In the genomic region with DNA sequence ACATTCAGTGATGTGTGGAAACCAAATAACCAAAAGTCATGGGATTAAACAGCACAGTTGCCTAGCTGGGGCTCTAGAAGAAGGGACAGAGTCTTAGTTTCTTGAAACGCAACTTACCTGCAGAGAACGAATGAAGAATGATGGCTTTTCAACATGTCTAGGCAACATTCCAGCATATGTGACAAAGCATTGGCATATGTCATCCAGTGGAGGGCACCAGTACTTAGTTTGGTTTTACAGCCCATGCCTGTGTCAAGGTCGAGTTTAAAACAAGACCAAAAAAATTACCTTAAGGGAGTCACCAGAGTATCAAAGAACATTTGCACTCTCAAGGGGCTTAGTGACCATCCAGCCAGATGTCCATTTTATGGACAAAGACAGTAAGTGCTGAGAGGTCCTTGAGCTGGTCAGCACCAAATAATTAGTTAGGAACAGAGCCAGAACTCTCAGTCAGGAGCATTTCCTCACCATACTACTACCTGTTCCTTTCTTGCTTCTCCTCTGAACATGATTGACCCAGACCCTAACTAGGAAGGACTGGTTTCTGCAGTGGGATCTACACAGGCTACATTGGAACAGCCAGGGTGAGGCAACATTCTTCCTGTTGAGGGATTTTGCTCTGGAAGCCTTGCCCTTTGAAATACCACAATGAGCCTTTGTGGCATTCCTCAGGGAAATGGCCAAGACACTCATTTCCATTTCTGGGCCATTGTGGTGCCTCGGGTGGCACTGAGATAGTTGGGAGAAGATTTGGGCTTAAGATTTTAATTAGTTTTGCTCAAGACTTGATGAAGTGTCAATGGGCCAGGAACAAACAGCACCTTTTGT, we compare ENCODE assay signal across 8 cellular contexts.
DNase-seq lines count a peak whose midpoint lies in the region; ATAC-seq and TF ChIP-seq lines count a peak whose summit lies in the region.

No MANE protein-coding gene starts in this region.

- H3K4me1 Mint-ChIP-seq in effector memory CD8-positive, alpha-beta T cell (ENCODE audit: low read depth in 2 of 2) = no peaks in the 10 kb centered on the region
- no peaks in the 10 kb centered on the region for H3K4me1 Mint-ChIP-seq in osteocyte (ENCODE audit: unreplicated experiment)

- in situ Hi-C loops in SK-MEL-5 (cut with HindIII; ENCODE audit: low pct_unique_long_range_greater_than_20kb, low sequenced_read_pairs) = no loop called here

- ATAC-seq in GM19023 (IDR thresholded peaks at IDR 0.05; ENCODE audit: unreplicated experiment) = peak; percentile 63
- ATAC-seq in effector memory CD8-positive, alpha-beta T cell (replicated peaks) = peak; percentile 89
- ATAC-seq in HG02571 (IDR thresholded peaks at IDR 0.05; ENCODE audit: unreplicated experiment) = no peak

- peak; percentile 28 for DNase-seq in DMS153 treated with DMSO at 0.1 percent for 48 hours (lab: John Stamatoyannopoulos, UW; ENCODE audit: unreplicated experiment)
- no peak for DNase-seq in HL-60 (ENCODE audit: low read depth in 1 of 2, low spot score in 1 of 2)
- DNase-seq in SK-MEL-5 (ENCODE audit: low read depth, low spot score) = peak; percentile 90
- DNase-seq in effector memory CD8-positive, alpha-beta T cell = peak; percentile 23 to 36 (median 33)
- DNase-seq in osteocyte (ENCODE audit: extremely low spot score, unreplicated experiment) = no peak
- no peak for DNase-seq in GOT3 (lab: John Stamatoyannopoulos, UW)

- no peak overlapping the region for H3K27ac Mint-ChIP-seq in effector memory CD8-positive, alpha-beta T cell
- H3K27ac Mint-ChIP-seq in osteocyte (ENCODE audit: unreplicated experiment) = no peak overlapping the region

- no peak overlapping the region for H3K4me3 ChIP-seq in HL-60 (replicated peaks; ENCODE audit: insufficient read depth, low read length)

- no peaks in the 10 kb centered on the region for H3K9me3 Mint-ChIP-seq in effector memory CD8-positive, alpha-beta T cell
- H3K9me3 Mint-ChIP-seq in osteocyte (ENCODE audit: unreplicated experiment) = peaks cover 7% of the 10 kb centered on the region

- H3K27me3 ChIP-seq in HL-60 (ENCODE audit: insufficient read depth, poor library complexity, severe bottlenecking) = no peaks in the 10 kb centered on the region

- H3K4me3 Mint-ChIP-seq in effector memory CD8-positive, alpha-beta T cell = no peak overlapping the region
- H3K4me3 Mint-ChIP-seq in osteocyte (ENCODE audit: unreplicated experiment) = no peak overlapping the region

- peak; percentile 5 for TF ChIP-seq CTCF in HL-60 (IDR thresholded peaks at IDR 0.05; ENCODE audit: insufficient read depth, low read length)
- peak; percentile 40 for TF ChIP-seq CTCF in osteocyte (IDR thresholded peaks at IDR 0.05)

- no peaks in the 10 kb centered on the region for H3K36me3 Mint-ChIP-seq in effector memory CD8-positive, alpha-beta T cell (ENCODE audit: insufficient read depth)
- peaks cover 2% of the 10 kb centered on the region for H3K36me3 Mint-ChIP-seq in osteocyte (ENCODE audit: unreplicated experiment)

- peaks cover 19 to 24% of the 10 kb centered on the region in 2 donors for H3K27me3 Mint-ChIP-seq in effector memory CD8-positive, alpha-beta T cell
- H3K27me3 Mint-ChIP-seq in osteocyte (ENCODE audit: unreplicated experiment) = peaks cover 56% of the 10 kb centered on the region

- H3K27ac ChIP-seq in HL-60 (replicated peaks) = no peak overlapping the region

Comparison
In these comparisons a context has a peak if more than half of its experiments do, and no peak if none do; other contexts are left out.
1. DNase-seq: peak in DMS153 treated with DMSO at 0.1 percent for 48 hours (single experiment), SK-MEL-5 (single experiment) and effector memory CD8-positive, alpha-beta T cell (3 of 3); none in HL-60 (0 of 2), osteocyte (single experiment) and GOT3 (single experiment).